Comparison of ENCODE assay signal across 14 cellular contexts in the genomic region with DNA sequence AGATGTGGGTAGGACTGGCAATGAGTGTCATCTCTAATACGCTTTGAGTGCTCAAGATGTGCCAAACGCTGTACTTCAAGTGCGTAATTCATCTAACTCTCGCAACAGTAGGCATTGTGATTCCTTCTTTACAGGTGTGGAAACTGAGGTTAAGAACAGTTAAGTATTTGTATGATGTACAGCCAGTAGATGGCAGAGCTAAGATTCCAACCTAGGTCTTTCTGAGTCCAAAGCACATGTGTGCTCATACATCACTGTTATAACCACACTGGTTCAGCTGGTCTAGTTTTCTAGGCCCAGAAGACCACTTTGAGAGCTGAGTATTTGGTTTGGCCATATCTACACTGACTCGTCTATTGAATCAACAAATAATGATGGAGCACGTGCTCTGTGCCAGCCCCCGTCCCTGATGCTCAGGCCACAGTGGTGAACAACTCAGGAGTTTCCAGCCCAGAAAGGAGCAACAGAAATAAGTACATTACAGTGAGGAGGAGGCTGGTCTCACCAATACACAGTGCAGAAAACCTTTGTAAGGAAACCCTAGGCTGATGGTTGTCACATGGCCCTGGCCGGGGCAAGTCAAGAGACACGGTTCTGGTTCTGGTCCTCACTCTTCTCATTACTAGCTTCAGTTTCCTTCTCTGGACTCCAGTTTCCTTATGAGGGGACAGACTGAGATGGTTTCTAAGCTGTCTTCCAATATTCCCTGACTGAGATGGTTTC.
DNase-seq lines count a peak whose midpoint lies in the region; ATAC-seq, FAIRE-seq and TF ChIP-seq lines count a peak whose summit lies in the region.
"Had no signal": no experiment of that assay in that cellular context is flagged by ENCODE, and none has a peak within 500 bp of the region (broad histone marks: within the 10 kb centered on the region; RNA-seq: fewer than 3 reads in every experiment).

No MANE protein-coding gene starts in this region.

- H2AFZ ChIP-seq in Karpas-422 (ENCODE audit: low read length), result no peak overlapping the region

- FAIRE-seq in HTR-8/SVneo (lab: Jason Lieb, UNC), result no peak

- H3K36me3 ChIP-seq in Karpas-422 (ENCODE audit: insufficient read depth, low read length) (no peaks in the 10 kb centered on the region), brain microvascular endothelial cell (replicated peaks) (no peaks in the 10 kb centered on the region), right lobe of liver (no peaks in the 10 kb centered on the region)
- H3K36me3 ChIP-seq: lower lobe of right lung, Peyer's patch had no signal

- no peaks in the 10 kb centered on the region for H4K20me1 ChIP-seq in Karpas-422 (ENCODE audit: insufficient read depth, low read depth, low read length)

- no peak overlapping the region for H3K4me3 ChIP-seq in Karpas-422 (ENCODE audit: low read length)
- H3K4me3 ChIP-seq in brain microvascular endothelial cell (ENCODE audit: low read depth, low read length), result no peak overlapping the region
- no peak overlapping the region for H3K4me3 ChIP-seq in right lobe of liver
- H3K4me3 ChIP-seq: lower lobe of right lung, Peyer's patch had no signal

- H3K4me1 ChIP-seq in Karpas-422 (ENCODE audit: low read length), result no peaks in the 10 kb centered on the region
- H3K4me1 ChIP-seq in right lobe of liver, result no peaks in the 10 kb centered on the region
- H3K4me1 ChIP-seq: lower lobe of right lung had no signal

- H3K9me3 ChIP-seq in Karpas-422 (ENCODE audit: low read length) (no peaks in the 10 kb centered on the region), right lobe of liver (no peaks in the 10 kb centered on the region)
- H3K9me3 ChIP-seq: lower lobe of right lung, Peyer's patch had no signal

- H3K4me2 ChIP-seq in Karpas-422 (ENCODE audit: low read depth, low read length, poor library complexity, severe bottlenecking), result no peak overlapping the region

- no peaks in the 10 kb centered on the region for H3K79me2 ChIP-seq in Karpas-422 (ENCODE audit: low read length)

- peak; percentile 35 for TF ChIP-seq CTCF in brain microvascular endothelial cell (IDR thresholded peaks at IDR 0.05; ENCODE audit: low read depth, low read length, missing control alignments)
- TF ChIP-seq CTCF in right lobe of liver (IDR thresholded peaks at IDR 0.05), result peak; percentile 15 to 36 (median 18)

- no peak overlapping the region for H3K9ac ChIP-seq in Karpas-422 (ENCODE audit: low read length)

- H3K9me2 ChIP-seq in Karpas-422 (replicated peaks; ENCODE audit: insufficient read depth, low read length), result no peaks in the 10 kb centered on the region

- H3K27ac ChIP-seq in Karpas-422 (ENCODE audit: low read length) (no peak overlapping the region), brain microvascular endothelial cell (no peak overlapping the region), right lobe of liver (no peak overlapping the region)
- H3K27ac ChIP-seq: lower lobe of right lung had no signal

- WGBS in right lobe of liver (ENCODE audit: insufficient coverage, low coverage, low lambda C conversion rate, missing lambda C conversion rate), result 64% methylated on average over 5 of the region's 9 CpGs

- H3K27me3 ChIP-seq in Karpas-422 (ENCODE audit: low read length), result no peaks in the 10 kb centered on the region
- H3K27me3 ChIP-seq in brain microvascular endothelial cell (replicated peaks), result no peaks in the 10 kb centered on the region
- H3K27me3 ChIP-seq in right lobe of liver, result no peaks in the 10 kb centered on the region
- H3K27me3 ChIP-seq: Peyer's patch had no signal

- DNase-seq in EH (ENCODE audit: low read depth) (peak; percentile 39), Karpas-422 (peak; percentile 53), brain microvascular endothelial cell (no peak), right lobe of liver (no peak), AG08395 (ENCODE audit: low spot score) (no peak), HTR-8/SVneo (ENCODE audit: insufficient read length, low spot score) (no peak), A172 (ENCODE audit: low spot score) (no peak)
- DNase-seq: lower lobe of right lung; nucleus accumbens; Peyer's patch; stimulated activated CD4-positive, alpha-beta T cell treated with anti-CD3 and anti-CD28 coated beads, Interleukin-15, amount 100 ng/mL, for 24 hours; stimulated activated CD8-positive, alpha-beta memory T cell treated with anti-CD3 and anti-CD28 coated beads, Interleukin-4, amount 100 ng/mL, for 48 hours; T-helper 9 cell had no signal

- intact Hi-C loops in right lobe of liver (cut with DNase I), result loop anchor here (10.0 kb wide), 2 partner anchors 97 to 293 kb away; a partner anchor contains a TSS

- ATAC-seq in right lobe of liver, result peak; percentile 32 to 57 (median 54)
- ATAC-seq in HG03159 (IDR thresholded peaks at IDR 0.05; ENCODE audit: unreplicated experiment), result no peak
- ATAC-seq: lower lobe of right lung had no signal

- in situ Hi-C loops in brain microvascular endothelial cell (cut with HindIII; ENCODE audit: low pct_ligation_motif_present, low sequenced_read_pairs), result no loop called here

- TF ChIP-seq POLR2A in right lobe of liver (IDR thresholded peaks at IDR 0.05), result no peak

Comparison
In these comparisons a context has a peak if more than half of its experiments do, and no peak if none do; other contexts are left out.
1. DNase-seq: peak in EH (single experiment) and Karpas-422 (single experiment); none in brain microvascular endothelial cell (single experiment), right lobe of liver (0 of 3), AG08395 (single experiment), HTR-8/SVneo (single experiment) and A172 (single experiment).